ENCODE assay signal across 17 cellular contexts in genomic region chr11:119752324-119752723, GRCh38. TPM values are rescaled to one million over a fixed set of nuclear protein-coding genes. Genes with fewer than 3 reads are reported as not detected.
A peak's percentile ranks its signal among the peaks of the same experiment; 100 is the strongest.
DNase-seq lines count a peak whose midpoint lies in the region; ATAC-seq and TF ChIP-seq lines count a peak whose summit lies in the region.
"Had no signal": no experiment of that assay in that cellular context is flagged by ENCODE, and none has a peak within 500 bp of the region (broad histone marks: within the 10 kb centered on the region; RNA-seq: fewer than 3 reads in every experiment).

No MANE protein-coding gene starts in this region.

- peaks cover 16% of the 10 kb centered on the region for H3K27me3 Mint-ChIP-seq in activated CD4-positive, alpha-beta T cell treated with anti-CD3 and anti-CD28 coated beads for 36 hours
- H3K27me3 Mint-ChIP-seq in activated CD4-positive, alpha-beta memory T cell treated with anti-CD3 and anti-CD28 coated beads, Interleukin-2, amount 10 ng/mL, durations not matched to agents 7 days and 5 days: peaks cover 9% of the 10 kb centered on the region

- H3K27ac Mint-ChIP-seq in activated CD4-positive, alpha-beta T cell treated with anti-CD3 and anti-CD28 coated beads for 36 hours: no peak overlapping the region
- no peak overlapping the region for H3K27ac Mint-ChIP-seq in activated CD4-positive, alpha-beta memory T cell treated with anti-CD3 and anti-CD28 coated beads, Interleukin-2, amount 10 ng/mL, durations not matched to agents 7 days and 5 days
- H3K27ac Mint-ChIP-seq: GM23338, immature natural killer cell had no signal

- no peak overlapping the region for H3K4me3 ChIP-seq in SU-DHL-6 (ENCODE audit: insufficient read depth, low read length, poor library complexity, severe bottlenecking)
- H3K4me3 ChIP-seq: gastroesophageal sphincter, GM23338 had no signal

- no peak overlapping the region for H3K4me3 Mint-ChIP-seq in activated CD4-positive, alpha-beta T cell treated with anti-CD3 and anti-CD28 coated beads for 36 hours
- no peak overlapping the region for H3K4me3 Mint-ChIP-seq in activated CD4-positive, alpha-beta memory T cell treated with anti-CD3 and anti-CD28 coated beads, Interleukin-2, amount 10 ng/mL, durations not matched to agents 7 days and 5 days
- H3K4me3 Mint-ChIP-seq: GM23338, immature natural killer cell had no signal

- no peaks in the 10 kb centered on the region for H4K20me1 ChIP-seq in SU-DHL-6 (ENCODE audit: low read depth, low read length)

- no peaks in the 10 kb centered on the region for H3K9me3 Mint-ChIP-seq in activated CD4-positive, alpha-beta T cell treated with anti-CD3 and anti-CD28 coated beads for 36 hours (ENCODE audit: low read depth)
- no peaks in the 10 kb centered on the region for H3K9me3 Mint-ChIP-seq in activated CD4-positive, alpha-beta memory T cell treated with anti-CD3 and anti-CD28 coated beads, Interleukin-2, amount 10 ng/mL, durations not matched to agents 7 days and 5 days
- H3K9me3 Mint-ChIP-seq: GM23338 had no signal

- H3K27ac ChIP-seq in SU-DHL-6 (ENCODE audit: low read depth, low read length): no peak overlapping the region
- H3K27ac ChIP-seq: gastroesophageal sphincter, neutrophil had no signal

- peaks cover 8% of the 10 kb centered on the region for H3K4me1 Mint-ChIP-seq in activated CD4-positive, alpha-beta T cell treated with anti-CD3 and anti-CD28 coated beads for 36 hours
- peaks cover 3% of the 10 kb centered on the region for H3K4me1 Mint-ChIP-seq in activated CD4-positive, alpha-beta memory T cell treated with anti-CD3 and anti-CD28 coated beads, Interleukin-2, amount 10 ng/mL, durations not matched to agents 7 days and 5 days
- H3K4me1 Mint-ChIP-seq: immature natural killer cell had no signal

- H3K9ac ChIP-seq in SU-DHL-6 (ENCODE audit: low read length): no peak overlapping the region; the same call in 1 of the 2 replicates

- intact Hi-C loops in activated CD4-positive, alpha-beta T cell treated with anti-CD3 and anti-CD28 coated beads for 36 hours (cut with DNase I, micrococcal nuclease): no loop called here
- intact Hi-C loops in posterior vena cava (cut with DNase I): no loop called here

- H3F3A ChIP-seq in SU-DHL-6 (ENCODE audit: insufficient read depth): no peaks in the 10 kb centered on the region

- H2AFZ ChIP-seq in SU-DHL-6 (ENCODE audit: low read depth, low read length, severe bottlenecking): no peak overlapping the region
- H2AFZ ChIP-seq: GM23338 had no signal

- H3K27me3 ChIP-seq in SU-DHL-6 (ENCODE audit: low read length): no peaks in the 10 kb centered on the region

- H3K36me3 Mint-ChIP-seq in activated CD4-positive, alpha-beta T cell treated with anti-CD3 and anti-CD28 coated beads for 36 hours (ENCODE audit: low read depth): no peaks in the 10 kb centered on the region
- H3K36me3 Mint-ChIP-seq in activated CD4-positive, alpha-beta memory T cell treated with anti-CD3 and anti-CD28 coated beads, Interleukin-2, amount 10 ng/mL, durations not matched to agents 7 days and 5 days (ENCODE audit: low read depth): no peaks in the 10 kb centered on the region
- H3K36me3 Mint-ChIP-seq: immature natural killer cell had no signal

- CTCF ChIA-PET in activated CD4-positive, alpha-beta T cell treated with anti-CD3 and anti-CD28 coated beads for 36 hours (lab: Charles Lee): no interaction called here
- CTCF ChIA-PET in activated CD4-positive, alpha-beta memory T cell treated with anti-CD3 and anti-CD28 coated beads, Interleukin-2, amount 10 ng/mL, durations not matched to agents 7 days and 5 days (lab: Charles Lee): interaction anchor here (1.7 kb wide), 1 partner anchor 23 kb away, joined by 5 read pairs; the partner anchor contains the start of gene NECTIN1

- H3K9me3 ChIP-seq in SU-DHL-6 (ENCODE audit: insufficient read depth, low read length): no peaks in the 10 kb centered on the region
- H3K9me3 ChIP-seq: gastroesophageal sphincter, neutrophil had no signal

- no peak for DNase-seq in activated CD4-positive, alpha-beta T cell treated with anti-CD3 and anti-CD28 coated beads for 36 hours
- no peak for DNase-seq in activated CD4-positive, alpha-beta T cell treated with anti-CD3 and anti-CD28 coated beads for 48 hours
- DNase-seq in posterior vena cava (ENCODE audit: low spot score): peak; percentile 30
- no peak for DNase-seq in activated CD4-positive, alpha-beta memory T cell treated with anti-CD3 and anti-CD28 coated beads, Interleukin-2, amount 10 ng/mL, durations not matched to agents 7 days and 5 days
- DNase-seq in activated CD8-positive, alpha-beta memory T cell treated with anti-CD3 and anti-CD28 coated beads, Interleukin-2, amount 50 U/mL, for 4 hours: no peak
- DNase-seq: activated naive CD4-positive, alpha-beta T cell treated with anti-CD3 and anti-CD28 coated beads, Interleukin-2, amount 50 U/mL, for 16 hours; central memory CD4-positive, alpha-beta T cell; immature natural killer cell; mesenchymal stem cell; NCI-H2107; SIG-M5 had no signal

- peak; percentile 9 for ATAC-seq in activated CD4-positive, alpha-beta T cell treated with anti-CD3 and anti-CD28 coated beads for 36 hours
- ATAC-seq in GM21717 (IDR thresholded peaks at IDR 0.05; ENCODE audit: unreplicated experiment) (peak; percentile 47), HG03565 (IDR thresholded peaks at IDR 0.05; ENCODE audit: unreplicated experiment) (no peak)
- ATAC-seq: gastroesophageal sphincter, GM23338 had no signal

- no peaks in the 10 kb centered on the region for H3K79me2 ChIP-seq in SU-DHL-6 (ENCODE audit: insufficient read depth, low read length)

- TF ChIP-seq CTCF in SU-DHL-6 (IDR thresholded peaks at IDR 0.05; ENCODE audit: insufficient read depth, low read length, poor library complexity, severe bottlenecking): no peak

- POLR2A ChIA-PET in activated CD4-positive, alpha-beta T cell treated with anti-CD3 and anti-CD28 coated beads for 36 hours (lab: Charles Lee): no interaction called here
- POLR2A ChIA-PET in activated CD4-positive, alpha-beta memory T cell treated with anti-CD3 and anti-CD28 coated beads, Interleukin-2, amount 10 ng/mL, durations not matched to agents 7 days and 5 days (lab: Charles Lee): no interaction called here

- no peaks in the 10 kb centered on the region for H3K9me2 ChIP-seq in SU-DHL-6 (replicated peaks; ENCODE audit: insufficient read depth, low read length)

- H3K4me2 ChIP-seq in SU-DHL-6 (ENCODE audit: low read depth, low read length, poor library complexity, severe bottlenecking): peak overlapping the region; percentile 10
- H3K4me2 ChIP-seq: GM23338 had no signal

- no peaks in the 10 kb centered on the region for H3K36me3 ChIP-seq in SU-DHL-6 (ENCODE audit: low read length)
- H3K36me3 ChIP-seq: gastroesophageal sphincter, neutrophil had no signal

RNA-seq across cellular contexts. Expression of gene NECTIN1, which starts 23.3 kb away (rescaled TPM):
- 1 to 10 TPM; 1.6 to 1.7 TPM for total RNA-seq in activated CD4-positive, alpha-beta T cell treated with anti-CD3 and anti-CD28 coated beads for 36 hours
- 10 to 100 TPM; 10.6 to 11.4 TPM for total RNA-seq in posterior vena cava
- total RNA-seq in activated CD4-positive, alpha-beta memory T cell treated with anti-CD3 and anti-CD28 coated beads, Interleukin-2, amount 10 ng/mL, durations not matched to agents 7 days and 5 days: 1 to 10 TPM; 1.7 to 1.9 TPM

Comparison
In these comparisons a context has a peak if more than half of its experiments do, and no peak if none do; other contexts are left out.
1. RNA of gene NECTIN1, which starts 23.3 kb away (total RNA-seq): 10.6 to 11.4 TPM in posterior vena cava; 1.7 to 1.9 TPM in activated CD4-positive, alpha-beta memory T cell treated with anti-CD3 and anti-CD28 coated beads, Interleukin-2, amount 10 ng/mL, durations not matched to agents 7 days and 5 days and 1.6 to 1.7 TPM in activated CD4-positive, alpha-beta T cell treated with anti-CD3 and anti-CD28 coated beads for 36 hours; every median in the first group is over 4 times any median in the second.